17 cellular contexts compared by ENCODE assay signal in the genomic region with DNA sequence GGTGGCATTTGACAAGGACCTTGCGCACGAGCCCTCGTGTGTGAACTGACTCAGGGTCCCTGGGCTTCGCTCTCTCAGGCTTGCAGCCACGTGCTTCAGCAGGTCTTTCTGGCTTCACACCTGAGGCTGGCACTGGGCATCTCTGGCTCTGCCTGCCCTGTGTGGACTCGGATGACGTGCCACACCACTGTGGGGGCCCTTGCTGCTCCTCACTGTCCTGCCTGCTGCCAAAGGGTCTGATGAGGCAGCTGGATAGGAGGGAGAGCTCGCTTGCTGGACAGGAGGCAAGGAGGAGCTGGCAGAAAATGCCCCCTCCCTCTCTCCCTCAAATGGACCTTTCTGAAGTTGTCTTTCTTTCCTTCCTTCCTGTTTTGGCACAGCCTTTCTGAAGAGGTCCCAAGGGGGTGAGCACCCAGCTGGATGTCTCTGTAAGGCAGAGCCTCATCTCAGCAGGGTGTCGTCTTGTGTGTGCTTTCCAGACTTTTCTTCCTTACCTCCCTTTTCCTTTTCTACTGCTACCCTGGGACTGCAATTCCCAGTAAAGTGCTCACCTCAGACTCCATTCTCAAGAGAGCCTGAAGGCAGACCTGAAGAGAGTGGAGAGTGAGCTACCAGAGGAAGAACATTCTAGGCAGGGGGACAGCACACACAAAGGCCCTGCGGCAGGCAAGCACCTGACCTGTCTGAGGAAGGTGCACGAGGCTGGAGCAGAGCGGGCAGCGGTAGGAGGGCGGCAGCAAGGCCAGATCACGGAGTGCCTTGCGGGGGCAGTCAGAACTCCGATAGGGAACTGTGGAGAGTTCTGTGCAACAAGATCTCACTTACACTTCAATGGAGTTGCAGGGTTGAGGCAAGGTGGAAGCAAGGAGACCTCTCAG. TPM values are rescaled to one million over a fixed set of nuclear protein-coding genes. Genes with fewer than 3 reads are reported as not detected.
A peak's percentile ranks its signal among the peaks of the same experiment; 100 is the strongest.
DNase-seq lines count a peak whose midpoint lies in the region; ATAC-seq and TF ChIP-seq lines count a peak whose summit lies in the region.
"Had no signal": no experiment of that assay in that cellular context is flagged by ENCODE, and none has a peak within 500 bp of the region (broad histone marks: within the 10 kb centered on the region; RNA-seq: fewer than 3 reads in every experiment).

No MANE protein-coding gene starts in this region.

- no peak overlapping the region for H3K4ac ChIP-seq in mesenchymal stem cell (ENCODE audit: low read depth in 1 of 2, low read length in 2 of 2)

- H3K4me3 ChIP-seq in HEK293 (ENCODE audit: low read depth, low read length): no peak overlapping the region
- no peak overlapping the region for H3K4me3 ChIP-seq in RWPE2 (ENCODE audit: severe bottlenecking)
- H3K4me3 ChIP-seq in mesenchymal stem cell (ENCODE audit: insufficient read depth in 1 of 2, low read depth in 1 of 2, low read length in 2 of 2): no peak overlapping the region
- H3K4me3 ChIP-seq in testis: no peak overlapping the region

- no peak overlapping the region for H2BK5ac ChIP-seq in mesenchymal stem cell (ENCODE audit: low read depth, low read length, poor library complexity, severe bottlenecking)

- peaks cover 16% of the 10 kb centered on the region for H3K4me1 ChIP-seq in HEK293 (ENCODE audit: control insufficient read depth, insufficient read depth, low read length)
- peaks cover 25% of the 10 kb centered on the region for H3K4me1 ChIP-seq in RWPE2 (ENCODE audit: insufficient read depth, poor library complexity, severe bottlenecking)
- H3K4me1 ChIP-seq in mesenchymal stem cell (ENCODE audit: control insufficient read depth, insufficient read depth, low read depth, low read length): peaks cover 56% of the 10 kb centered on the region
- H3K4me1 ChIP-seq in testis: peaks cover 56% of the 10 kb centered on the region

- 94% methylated on average over 17 of the region's 17 CpGs for WGBS in mesenchymal stem cell
- WGBS in testis, 2 donors: 78 to 81% methylated on average over 17 of the region's 17 CpGs

- peaks cover 43% of the 10 kb centered on the region for H3K79me1 ChIP-seq in mesenchymal stem cell (replicated peaks; ENCODE audit: low read length, poor library complexity, severe bottlenecking)

- CTCF ChIA-PET in HEK293 (lab: Yijun Ruan, JAX): interaction anchor here (0.9 to 3.0 kb wide), 3 partner anchors 18 to 20 kb away, joined by 7 to 21 read pairs (median 17); no protein-coding TSS in a partner anchor

- no peak overlapping the region for H2BK12ac ChIP-seq in mesenchymal stem cell (ENCODE audit: low read length in 2 of 2)

- H3K27ac ChIP-seq in HEK293 (ENCODE audit: extremely low read depth, low read depth, low read length) (no peak overlapping the region), RWPE2 (ENCODE audit: poor library complexity, severe bottlenecking) (no peak overlapping the region), mesenchymal stem cell (ENCODE audit: low read length, poor library complexity, severe bottlenecking) (no peak overlapping the region), testis (peak overlapping the region; percentile 5 to 33)

- H2BK120ac ChIP-seq in mesenchymal stem cell (ENCODE audit: low read depth, low read length): no peak overlapping the region

- no peak overlapping the region for H4K8ac ChIP-seq in mesenchymal stem cell (ENCODE audit: low read length)

- POLR2A ChIA-PET in HEK293 (lab: Yijun Ruan, JAX): no interaction called here

- no peak for TF ChIP-seq POLR2A in testis (IDR thresholded peaks at IDR 0.05)

- H3K27me3 ChIP-seq in RWPE2 (ENCODE audit: insufficient read depth, poor library complexity, severe bottlenecking) (no peaks in the 10 kb centered on the region), mesenchymal stem cell (ENCODE audit: control insufficient read depth in 1 of 2, insufficient read depth in 1 of 2, low read length in 2 of 2) (no peaks in the 10 kb centered on the region), testis (no peaks in the 10 kb centered on the region)

- H3K4me2 ChIP-seq in mesenchymal stem cell (ENCODE audit: low read length, poor library complexity, severe bottlenecking): no peak overlapping the region

- no peak overlapping the region for H3K23ac ChIP-seq in mesenchymal stem cell (ENCODE audit: low read length in 2 of 2)

- intact Hi-C loops in testis (cut with DNase I; ENCODE audit: low total_unique reads): no loop called here

- no peak for TF ChIP-seq CTCF in HEK293 (tag by site-specific recombination; IDR thresholded peaks at IDR 0.05)
- no peak for TF ChIP-seq CTCF in RWPE2 (IDR thresholded peaks at IDR 0.05; ENCODE audit: poor library complexity, severe bottlenecking)
- TF ChIP-seq CTCF in testis (IDR thresholded peaks at IDR 0.05): no peak

- no peak overlapping the region for H2BK15ac ChIP-seq in mesenchymal stem cell (ENCODE audit: low read depth, poor library complexity, severe bottlenecking)

- no peak overlapping the region for H2AFZ ChIP-seq in mesenchymal stem cell (ENCODE audit: low read depth, low read length)

- ATAC-seq in RWPE2 (ENCODE audit: low read depth): no peak
- ATAC-seq: HCT116, PC-3 had no signal

- DNase-seq in RWPE2 (ENCODE audit: low spot score) (peak; percentile 28), mesenchymal stem cell (no peak), testis (peak; percentile 72), SW 1271 (lab: John Stamatoyannopoulos, UW) (no peak), NCI-H2107 treated with DMSO at 0.1 percent for 48 hours (lab: John Stamatoyannopoulos, UW; ENCODE audit: unreplicated experiment) (no peak)
- no peak for DNase-seq in activated CD4-positive, alpha-beta T cell treated with anti-CD3 and anti-CD28 coated beads for 48 hours
- DNase-seq: activated effector memory CD4-positive, alpha-beta T cell treated with anti-CD3 and anti-CD28 coated beads, Interleukin-2, amount 50 U/mL, for 16 hours; C1 segment of cervical spinal cord; cerebellar nuclear complex; NCI-H1417; NCI-H2171 treated with DMSO at 0.1 percent for 48 hours; NCI-H774; PC-3; substantia nigra; T1000 had no signal

- no peak overlapping the region for H2AK5ac ChIP-seq in mesenchymal stem cell (ENCODE audit: low read length, severe bottlenecking)

- H3K9ac ChIP-seq in mesenchymal stem cell (ENCODE audit: low read length): no peak overlapping the region

- H3K18ac ChIP-seq in mesenchymal stem cell (ENCODE audit: low read depth in 1 of 2, low read length in 2 of 2): peak overlapping the region in 1 of 2 experiments; percentile 24

- H3K9me3 ChIP-seq in HEK293 (ENCODE audit: control insufficient read depth, insufficient read depth, low read depth, low read length) (no peaks in the 10 kb centered on the region), RWPE2 (ENCODE audit: severe bottlenecking) (no peaks in the 10 kb centered on the region), mesenchymal stem cell (ENCODE audit: control insufficient read depth, low read length) (no peaks in the 10 kb centered on the region), testis (no peaks in the 10 kb centered on the region)

- H3K14ac ChIP-seq in mesenchymal stem cell (ENCODE audit: low read length in 2 of 2): peak overlapping the region in 1 of 2 experiments; percentile 48

- H3K36me3 ChIP-seq in HEK293 (ENCODE audit: control insufficient read depth in 2 of 2, insufficient read depth in 1 of 2, low read length in 2 of 2) (no peaks in the 10 kb centered on the region), RWPE2 (ENCODE audit: low read depth) (no peaks in the 10 kb centered on the region), mesenchymal stem cell (ENCODE audit: control insufficient read depth in 1 of 2, insufficient read depth in 2 of 2, low read depth in 1 of 2, low read length in 2 of 2) (peaks cover 0 to 3% of the 10 kb centered on the region in 2 experiments), testis (ENCODE audit: low read depth, missing control alignments) (no peaks in the 10 kb centered on the region)

- peak overlapping the region; percentile 64 for H4K91ac ChIP-seq in mesenchymal stem cell (ENCODE audit: low read length)

TF ChIP-seq in HEK293, 187 proteins besides CTCF, POLR2A, EP300 and RAD21:
- TF ChIP-seq SP2 (tag by site-specific recombination; IDR thresholded peaks at IDR 0.05) (no peak), ZNF623 (tag by site-specific recombination; IDR thresholded peaks at IDR 0.05) (peak; percentile 65)

RNA-seq across cellular contexts. Expression of a gene that starts 5.3 kb away (rescaled TPM):
- polyA plus RNA-seq in mesenchymal stem cell (2013, experiment 1 of 2): 1.1 TPM
- polyA plus RNA-seq in mesenchymal stem cell (2013, experiment 2 of 2): 1.1 TPM
- total RNA-seq in testis: 10 to 100 TPM; 55.5 to 59.1 TPM
- polyA plus RNA-seq in testis (ENCODE audit: insufficient read depth, low read depth, low replicate concordance): 29.8 TPM

RNA-seq across cellular contexts. Expression of a gene that starts 37.2 kb away (rescaled TPM):
- 15.5 TPM for polyA plus RNA-seq in mesenchymal stem cell (2013, experiment 1 of 2)
- polyA plus RNA-seq in mesenchymal stem cell (2013, experiment 2 of 2): 15.2 TPM
- 10 to 100 TPM; 22.1 to 38.0 TPM for total RNA-seq in testis
- polyA plus RNA-seq in testis (ENCODE audit: insufficient read depth, low read depth, low replicate concordance): 40.9 TPM

RNA-seq across cellular contexts. Expression of a gene that starts 43.3 kb away (rescaled TPM):
- polyA plus RNA-seq in mesenchymal stem cell (2013, experiment 1 of 2): 3.5 TPM
- polyA plus RNA-seq in mesenchymal stem cell (2013, experiment 2 of 2): 2.9 TPM
- 10 to 100 TPM; 22.0 to 40.3 TPM for total RNA-seq in testis
- 21.3 TPM for polyA plus RNA-seq in testis (ENCODE audit: insufficient read depth, low read depth, low replicate concordance)

Comparison
In these comparisons a context has a peak if more than half of its experiments do, and no peak if none do; other contexts are left out.
1. H3K27ac ChIP-seq: peak in testis (2 of 2); none in HEK293 (single experiment), RWPE2 (single experiment) and mesenchymal stem cell (single experiment).
2. DNase-seq: peak in RWPE2 (single experiment) and testis (single experiment); none in mesenchymal stem cell (single experiment), SW 1271 (0 of 2), activated CD4-positive, alpha-beta T cell treated with anti-CD3 and anti-CD28 coated beads for 48 hours (single experiment) and NCI-H2107 treated with DMSO at 0.1 percent for 48 hours (single experiment).